2 cellular contexts compared by ENCODE assay signal in genomic region chr1:44970317-44970716, GRCh38.
TF ChIP-seq lines count a peak whose summit lies in the region.

No MANE protein-coding gene starts in this region.

TF ChIP-seq in IMR-90, 13 proteins besides CTCF, POLR2A, EP300 and RAD21:
- no peak for TF ChIP-seq SMC3 (IDR thresholded peaks at IDR 0.05; ENCODE audit: low read depth, low read length)
- TF ChIP-seq FOS (IDR thresholded peaks at IDR 0.05; ENCODE audit: low read depth, low read length) = no peak
- no peak for TF ChIP-seq RFX5 (IDR thresholded peaks at IDR 0.05; ENCODE audit: low read depth, low read length)

TF ChIP-seq in HepG2, 621 proteins besides CTCF, POLR2A, EP300 and RAD21:
- TF ChIP-seq ATF1 (CRISPR knock-in tag; IDR thresholded peaks at IDR 0.05) (no peak), NR2F1 (CRISPR knock-in tag; IDR thresholded peaks at IDR 0.05) (no peak), ZMAT5 (CRISPR knock-in tag; IDR thresholded peaks at IDR 0.05; ENCODE audit: borderline replicate concordance, low read depth) (no peak), KDM2A (CRISPR knock-in tag; IDR thresholded peaks at IDR 0.05; ENCODE audit: borderline replicate concordance, low read depth) (no peak), ZNF879 (CRISPR knock-in tag; IDR thresholded peaks at IDR 0.05) (no peak)
- TF ChIP-seq, protein P1, sequence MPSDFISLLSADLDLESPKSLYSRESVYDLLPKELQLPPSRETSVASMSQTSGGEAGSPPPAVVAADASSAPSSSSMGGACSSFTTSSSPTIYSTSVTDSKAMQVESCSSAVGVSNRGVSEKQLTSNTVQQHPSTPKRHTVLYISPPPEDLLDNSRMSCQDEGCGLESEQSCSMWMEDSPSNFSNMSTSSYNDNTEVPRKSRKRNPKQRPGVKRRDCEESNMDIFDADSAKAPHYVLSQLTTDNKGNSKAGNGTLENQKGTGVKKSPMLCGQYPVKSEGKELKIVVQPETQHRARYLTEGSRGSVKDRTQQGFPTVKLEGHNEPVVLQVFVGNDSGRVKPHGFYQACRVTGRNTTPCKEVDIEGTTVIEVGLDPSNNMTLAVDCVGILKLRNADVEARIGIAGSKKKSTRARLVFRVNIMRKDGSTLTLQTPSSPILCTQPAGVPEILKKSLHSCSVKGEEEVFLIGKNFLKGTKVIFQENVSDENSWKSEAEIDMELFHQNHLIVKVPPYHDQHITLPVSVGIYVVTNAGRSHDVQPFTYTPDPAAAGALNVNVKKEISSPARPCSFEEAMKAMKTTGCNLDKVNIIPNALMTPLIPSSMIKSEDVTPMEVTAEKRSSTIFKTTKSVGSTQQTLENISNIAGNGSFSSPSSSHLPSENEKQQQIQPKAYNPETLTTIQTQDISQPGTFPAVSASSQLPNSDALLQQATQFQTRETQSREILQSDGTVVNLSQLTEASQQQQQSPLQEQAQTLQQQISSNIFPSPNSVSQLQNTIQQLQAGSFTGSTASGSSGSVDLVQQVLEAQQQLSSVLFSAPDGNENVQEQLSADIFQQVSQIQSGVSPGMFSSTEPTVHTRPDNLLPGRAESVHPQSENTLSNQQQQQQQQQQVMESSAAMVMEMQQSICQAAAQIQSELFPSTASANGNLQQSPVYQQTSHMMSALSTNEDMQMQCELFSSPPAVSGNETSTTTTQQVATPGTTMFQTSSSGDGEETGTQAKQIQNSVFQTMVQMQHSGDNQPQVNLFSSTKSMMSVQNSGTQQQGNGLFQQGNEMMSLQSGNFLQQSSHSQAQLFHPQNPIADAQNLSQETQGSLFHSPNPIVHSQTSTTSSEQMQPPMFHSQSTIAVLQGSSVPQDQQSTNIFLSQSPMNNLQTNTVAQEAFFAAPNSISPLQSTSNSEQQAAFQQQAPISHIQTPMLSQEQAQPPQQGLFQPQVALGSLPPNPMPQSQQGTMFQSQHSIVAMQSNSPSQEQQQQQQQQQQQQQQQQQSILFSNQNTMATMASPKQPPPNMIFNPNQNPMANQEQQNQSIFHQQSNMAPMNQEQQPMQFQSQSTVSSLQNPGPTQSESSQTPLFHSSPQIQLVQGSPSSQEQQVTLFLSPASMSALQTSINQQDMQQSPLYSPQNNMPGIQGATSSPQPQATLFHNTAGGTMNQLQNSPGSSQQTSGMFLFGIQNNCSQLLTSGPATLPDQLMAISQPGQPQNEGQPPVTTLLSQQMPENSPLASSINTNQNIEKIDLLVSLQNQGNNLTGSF (CRISPR knock-in tag; IDR thresholded peaks at IDR 0.05) = no peak
TF ChIP-seq in HepG2: peak in this region for 0.
